Comparison of ENCODE assay signal across 21 cellular contexts in genomic region chr3:54366007-54366406, GRCh38.
"Had no signal": no experiment of that assay in that cellular context is flagged by ENCODE, and none has a peak within 500 bp of the region (broad histone marks: within the 10 kb centered on the region; RNA-seq: fewer than 3 reads in every experiment).

No MANE protein-coding gene starts in this region.

- H3K36me3 ChIP-seq: MG63 had no signal

- DNase-seq: Karpas-422, Kasumi-1, MG63, MM.1S, MV-4-11, NCI-H1048, NCI-H1694, NCI-H1694 treated with DMSO at 0.1 percent for 48 hours, NCI-H187, NCI-H187 treated with DMSO at 0.1 percent for 48 hours, NCI-H2029, NCI-H2107, NCI-H2171, NCI-H2171 treated with DMSO at 0.1 percent for 48 hours, NCI-H2227 treated with DMSO at 0.1 percent for 48 hours, NCI-H226, NCI-H446, NCI-H446 treated with DMSO at 0.1 percent for 48 hours, NCI-H510A, NCI-H510A treated with DMSO at 0.1 percent for 48 hours, NCI-H524 had no signal

- H3K4me3 ChIP-seq: MG63 had no signal

- H3K27me3 ChIP-seq: MG63 had no signal

- H3K9me3 ChIP-seq: MG63 had no signal
